Comparison of ENCODE assay signal across 26 cellular contexts in the genomic region with DNA sequence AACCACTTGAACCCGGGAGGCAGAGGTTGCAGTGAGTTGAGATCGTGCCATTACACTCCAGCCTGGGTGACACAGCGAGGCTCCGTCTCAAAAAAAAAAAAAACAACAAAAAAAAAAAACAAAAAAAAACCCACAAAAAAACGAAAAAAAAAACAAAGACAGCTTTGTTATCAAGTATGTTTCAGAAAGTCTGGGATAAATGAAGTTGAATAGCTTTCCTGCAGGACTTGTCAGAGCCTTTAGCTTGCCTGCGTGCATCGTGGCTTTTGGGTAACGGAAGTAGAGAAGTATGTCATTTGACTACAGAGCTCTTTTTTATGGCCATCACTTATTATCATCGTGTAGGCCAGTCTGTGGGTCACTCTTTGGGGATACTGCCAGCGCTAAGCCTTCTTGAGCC. TPM values are rescaled to one million over a fixed set of nuclear protein-coding genes. Genes with fewer than 3 reads are reported as not detected.
A peak's percentile ranks its signal among the peaks of the same experiment; 100 is the strongest.
DNase-seq lines count a peak whose midpoint lies in the region; ATAC-seq, FAIRE-seq and TF ChIP-seq lines count a peak whose summit lies in the region.
"Had no signal": no experiment of that assay in that cellular context is flagged by ENCODE, and none has a peak within 500 bp of the region (broad histone marks: within the 10 kb centered on the region; RNA-seq: fewer than 3 reads in every experiment).

No MANE protein-coding gene starts in this region.

- H3K36me3 Mint-ChIP-seq in natural killer cell treated with Interleukin-12 subunit alpha and Interleukin-12 subunit beta and Interleukin-15 and Interleukin-18, amount 100 ng/mL, for 72 hours = no peaks in the 10 kb centered on the region
- peaks cover 4% of the 10 kb centered on the region for H3K36me3 Mint-ChIP-seq in T-cell

- no peak for ATAC-seq in natural killer cell treated with Interleukin-12 subunit alpha and Interleukin-12 subunit beta and Interleukin-15 and Interleukin-18, amount 100 ng/mL, for 72 hours
- ATAC-seq in T-cell (replicated peaks in 1 of 4) (no peak), HG03520 (IDR thresholded peaks at IDR 0.05; ENCODE audit: unreplicated experiment) (no peak)

- no peak overlapping the region for H3K27ac Mint-ChIP-seq in natural killer cell treated with Interleukin-12 subunit alpha and Interleukin-12 subunit beta and Interleukin-15 and Interleukin-18, amount 100 ng/mL, for 72 hours
- H3K27ac Mint-ChIP-seq in T-cell = no peak overlapping the region
- H3K27ac Mint-ChIP-seq: CD14-positive monocyte; CD4-positive, alpha-beta memory T cell; CD4-positive, CD25-positive, alpha-beta regulatory T cell; CD8-positive, alpha-beta memory T cell had no signal

- no peaks in the 10 kb centered on the region for H3K9me1 ChIP-seq in endothelial cell of umbilical vein (replicated peaks; ENCODE audit: control insufficient read depth, extremely low read depth, insufficient read depth, low read length)

- H3K4me3 ChIP-seq in HEK293 (ENCODE audit: low read depth, low read length) (no peak overlapping the region), endothelial cell of umbilical vein (replicated peaks in 1 of 3; ENCODE audit: insufficient read depth in 1 of 3, low read depth in 1 of 3, low read length in 3 of 3) (no peak overlapping the region)
- H3K4me3 ChIP-seq: BLaER1 had no signal

- dilution Hi-C loops in endothelial cell of umbilical vein (cut with MboI; ENCODE audit: extremely low pct_ligation_motif_present, low sequenced_read_pairs) = no loop called here

- in situ Hi-C loops in SK-MEL-5 (cut with HindIII; ENCODE audit: low pct_unique_long_range_greater_than_20kb, low sequenced_read_pairs) = no loop called here

- peaks cover 0 to 3% of the 10 kb centered on the region in 2 donors for H3K4me1 Mint-ChIP-seq in natural killer cell treated with Interleukin-12 subunit alpha and Interleukin-12 subunit beta and Interleukin-15 and Interleukin-18, amount 100 ng/mL, for 72 hours (ENCODE audit: low read depth in 2 of 2)
- no peaks in the 10 kb centered on the region for H3K4me1 Mint-ChIP-seq in T-cell
- H3K4me1 Mint-ChIP-seq: CD4-positive, alpha-beta memory T cell; CD8-positive, alpha-beta memory T cell had no signal

- POLR2A ChIA-PET in HEK293 (lab: Yijun Ruan, JAX) (interaction anchor here (0.6 to 0.9 kb wide), 4 partner anchors 18 to 1650 kb away, joined by 3 read pairs; no protein-coding TSS in a partner anchor), endothelial cell of umbilical vein (lab: Charles Lee) (no interaction called here), T-cell (lab: Charles Lee) (no interaction called here)

- H3K9me3 Mint-ChIP-seq in natural killer cell treated with Interleukin-12 subunit alpha and Interleukin-12 subunit beta and Interleukin-15 and Interleukin-18, amount 100 ng/mL, for 72 hours = no peaks in the 10 kb centered on the region
- H3K9me3 Mint-ChIP-seq in T-cell = no peaks in the 10 kb centered on the region
- H3K9me3 Mint-ChIP-seq: CD14-positive monocyte; CD4-positive, alpha-beta memory T cell; CD4-positive, CD25-positive, alpha-beta regulatory T cell; CD8-positive, alpha-beta memory T cell had no signal

- FAIRE-seq in endothelial cell of umbilical vein (lab: Jason Lieb, UNC) = peak; percentile 21
- FAIRE-seq: A204.1, D721Med, G401.6, GM12891, GM19239 had no signal

- H4K20me1 ChIP-seq in endothelial cell of umbilical vein (replicated peaks; ENCODE audit: control insufficient read depth, extremely low read depth, insufficient read depth, low read length) = no peaks in the 10 kb centered on the region
- H4K20me1 ChIP-seq: BLaER1 had no signal

- no peak overlapping the region for H3K9ac ChIP-seq in endothelial cell of umbilical vein (replicated peaks; ENCODE audit: extremely low read depth, insufficient read depth, low read length)
- H3K9ac ChIP-seq: BLaER1 had no signal

- H3K4me1 ChIP-seq in HEK293 (ENCODE audit: control insufficient read depth, insufficient read depth, low read length) (no peaks in the 10 kb centered on the region), endothelial cell of umbilical vein (ENCODE audit: control insufficient read depth, extremely low read depth, insufficient read depth, low read length) (peaks cover 5% of the 10 kb centered on the region)
- H3K4me1 ChIP-seq: Caco-2 had no signal

- no peak overlapping the region for H2AFZ ChIP-seq in endothelial cell of umbilical vein (ENCODE audit: low read depth, low read length)

- TF ChIP-seq POLR2A in endothelial cell of umbilical vein (IDR thresholded peaks at IDR 0.05; ENCODE audit: low read depth, low read length) = no peak

- H3K4me3 Mint-ChIP-seq in natural killer cell treated with Interleukin-12 subunit alpha and Interleukin-12 subunit beta and Interleukin-15 and Interleukin-18, amount 100 ng/mL, for 72 hours = no peak overlapping the region
- no peak overlapping the region for H3K4me3 Mint-ChIP-seq in T-cell
- H3K4me3 Mint-ChIP-seq: CD14-positive monocyte; CD4-positive, alpha-beta memory T cell; CD4-positive, CD25-positive, alpha-beta regulatory T cell; CD8-positive, alpha-beta memory T cell had no signal

- intact Hi-C loops in endothelial cell of umbilical vein (cut with micrococcal nuclease) = no loop called here

- H3K9me3 ChIP-seq in HEK293 (ENCODE audit: control insufficient read depth, insufficient read depth, low read depth, low read length) (no peaks in the 10 kb centered on the region), endothelial cell of umbilical vein (replicated peaks; ENCODE audit: control insufficient read depth, insufficient read depth, low read length) (no peaks in the 10 kb centered on the region)
- H3K9me3 ChIP-seq: BE2C, BLaER1, Caco-2 had no signal

- H3K27ac ChIP-seq in HEK293 (ENCODE audit: extremely low read depth, low read depth, low read length) (no peak overlapping the region), endothelial cell of umbilical vein (ENCODE audit: insufficient read depth, low read depth, low read length) (no peak overlapping the region)
- H3K27ac ChIP-seq: BLaER1 had no signal

- DNase-seq in SK-MEL-5 (ENCODE audit: low read depth, low spot score) (peak; percentile 40), endothelial cell of umbilical vein (ENCODE audit: low read depth, low spot score) (no peak), foreskin melanocyte (peak; percentile 87), T-cell (no peak), NCI-H748 treated with DMSO at 0.1 percent for 48 hours (lab: John Stamatoyannopoulos, UW) (no peak)
- no peak for DNase-seq in natural killer cell treated with Interleukin-12 subunit alpha and Interleukin-12 subunit beta and Interleukin-15 and Interleukin-18, amount 100 ng/mL, for 72 hours (ENCODE audit: low spot score)
- DNase-seq: 8988T; ACHN; BE2C; C1 segment of cervical spinal cord; Caco-2; Calu3; CD4-positive, alpha-beta memory T cell; CD4-positive, CD25-positive, alpha-beta regulatory T cell; CD8-positive, alpha-beta memory T cell; DMS79 treated with DMSO at 0.1 percent for 48 hours; GF-D8 had no signal

- H3K4me2 ChIP-seq in endothelial cell of umbilical vein (ENCODE audit: insufficient read depth, low read length) = no peak overlapping the region
- H3K4me2 ChIP-seq: BLaER1 had no signal

- H3K27me3 Mint-ChIP-seq in natural killer cell treated with Interleukin-12 subunit alpha and Interleukin-12 subunit beta and Interleukin-15 and Interleukin-18, amount 100 ng/mL, for 72 hours = no peaks in the 10 kb centered on the region
- H3K27me3 Mint-ChIP-seq in T-cell = no peaks in the 10 kb centered on the region
- H3K27me3 Mint-ChIP-seq: CD4-positive, alpha-beta memory T cell; CD4-positive, CD25-positive, alpha-beta regulatory T cell; CD8-positive, alpha-beta memory T cell had no signal

- H3K79me2 ChIP-seq in endothelial cell of umbilical vein (ENCODE audit: control insufficient read depth, insufficient read depth, low read length) = no peaks in the 10 kb centered on the region

- H3K36me3 ChIP-seq in HEK293 (ENCODE audit: control insufficient read depth in 2 of 2, insufficient read depth in 1 of 2, low read length in 2 of 2) (no peaks in the 10 kb centered on the region; a peak in 1 of 3 replicates), endothelial cell of umbilical vein (ENCODE audit: control insufficient read depth in 2 of 2, extremely low read depth in 1 of 2, insufficient read depth in 2 of 2, low read length in 2 of 2) (no peaks in the 10 kb centered on the region)
- H3K36me3 ChIP-seq: BE2C had no signal

- H3K27me3 ChIP-seq in endothelial cell of umbilical vein (ENCODE audit: control insufficient read depth in 2 of 2, insufficient read depth in 2 of 2, low read length in 2 of 2) = no peaks in the 10 kb centered on the region
- H3K27me3 ChIP-seq: BE2C, BLaER1 had no signal

- CTCF ChIA-PET in HEK293 (lab: Yijun Ruan, JAX) = interaction anchor here (0.7 to 1.2 kb wide), 2 partner anchors 9 to 68 kb away, joined by 3 read pairs; no protein-coding TSS in a partner anchor
- CTCF ChIA-PET in endothelial cell of umbilical vein (lab: Charles Lee) = interaction anchor here (0.6 to 2.1 kb wide), 6 partner anchors 19 to 70 kb away, joined by 3 to 8 read pairs (median 4); no protein-coding TSS in a partner anchor
- CTCF ChIA-PET in T-cell (lab: Charles Lee) = interaction anchor here in 1 of 2 donors (0.5 kb wide), 1 partner anchor 68 kb away, joined by 7 read pairs; no protein-coding TSS in a partner anchor

- TF ChIP-seq CTCF in HEK293 (tag by site-specific recombination; IDR thresholded peaks at IDR 0.05) (no peak), endothelial cell of umbilical vein (IDR thresholded peaks at IDR 0.05; ENCODE audit: extremely low read depth in 1 of 2, insufficient read depth in 1 of 2, low read depth in 1 of 2, low read length in 2 of 2) (no peak)

- BruUV-seq in endothelial cell of umbilical vein (replicated peaks; lab: Mats Ljungman, UMichigan) = no TSS peak

RNA-seq across cellular contexts. Expression of a gene that starts 14.6 kb away (rescaled TPM):
- total RNA-seq in SK-MEL-5 (2014; rRNA removed; shearing (Covaris generic)) = 22.4 and 25.6 TPM in 2 replicates
- 55.2 and 56.9 TPM in 2 replicates for polyA plus RNA-seq in SK-MEL-5 (2015; cell fraction: cytosol; rRNA removed)
- polyA plus RNA-seq in SK-MEL-5 (2015; cell fraction: nucleus; rRNA removed) = 39.7 and 54.7 TPM in 2 replicates
- total RNA-seq in endothelial cell of umbilical vein (104 TPM in 2 replicates), T-cell (10 to 100 TPM; 14.5 to 36.8 (median 31.1) TPM)
- polyA plus RNA-seq in endothelial cell of umbilical vein = 53.8 and 60.6 TPM in 2 replicates
- 63.6 and 79.0 TPM in 2 replicates for polyA plus RNA-seq in endothelial cell of umbilical vein (2011; cell fraction: cytosol; rRNA removed)
- polyA plus RNA-seq in endothelial cell of umbilical vein (2011; cell fraction: nucleus; rRNA removed) = 47.6 and 54.0 TPM in 2 replicates
- polyA plus RNA-seq in endothelial cell of umbilical vein (2012) = 54.5 and 57.2 TPM in 2 replicates
- 107 and 137 TPM in 2 replicates for polyA minus RNA-seq in endothelial cell of umbilical vein
- polyA minus RNA-seq in endothelial cell of umbilical vein (2011; cell fraction: cytosol; rRNA and poly(A)+ RNA removed) = 14.3 TPM
- polyA minus RNA-seq in endothelial cell of umbilical vein (2011; cell fraction: nucleus; rRNA and poly(A)+ RNA removed) = 37.7 and 39.5 TPM in 2 replicates
- 10 to 100 TPM; 29.9 to 35.1 TPM for total RNA-seq in natural killer cell treated with Interleukin-12 subunit alpha and Interleukin-12 subunit beta and Interleukin-15 and Interleukin-18, amount 100 ng/mL, for 72 hours

RNA-seq across cellular contexts. Expression of a gene that starts 25.3 kb away (rescaled TPM):
- 50.7 and 57.9 TPM in 2 replicates for total RNA-seq in SK-MEL-5 (2014; rRNA removed; shearing (Covaris generic))
- 42.4 and 57.4 TPM in 2 replicates for polyA plus RNA-seq in SK-MEL-5 (2015; cell fraction: cytosol; rRNA removed)
- polyA plus RNA-seq in SK-MEL-5 (2015; cell fraction: nucleus; rRNA removed) = 59.7 and 65.1 TPM in 2 replicates
- total RNA-seq in endothelial cell of umbilical vein (29.1 and 31.5 TPM in 2 replicates), T-cell (10 to 100 TPM; 29.2 to 52.4 (median 47.5) TPM)
- polyA plus RNA-seq in endothelial cell of umbilical vein = 22.0 and 23.2 TPM in 2 replicates
- 28.0 and 29.6 TPM in 2 replicates for polyA plus RNA-seq in endothelial cell of umbilical vein (2011; cell fraction: cytosol; rRNA removed)
- polyA plus RNA-seq in endothelial cell of umbilical vein (2011; cell fraction: nucleus; rRNA removed) = 38.0 and 54.7 TPM in 2 replicates
- polyA plus RNA-seq in endothelial cell of umbilical vein (2012) = 14.6 and 17.9 TPM in 2 replicates
- 11.6 and 13.0 TPM in 2 replicates for polyA minus RNA-seq in endothelial cell of umbilical vein
- polyA minus RNA-seq in endothelial cell of umbilical vein (2011; cell fraction: cytosol; rRNA and poly(A)+ RNA removed) = 10.0 TPM
- polyA minus RNA-seq in endothelial cell of umbilical vein (2011; cell fraction: nucleus; rRNA and poly(A)+ RNA removed) = 8.0 and 12.8 TPM in 2 replicates
- total RNA-seq in natural killer cell treated with Interleukin-12 subunit alpha and Interleukin-12 subunit beta and Interleukin-15 and Interleukin-18, amount 100 ng/mL, for 72 hours = 10 to 100 TPM; 37.4 to 48.3 TPM

RNA-seq across cellular contexts. Expression of a gene that starts 36.1 kb away (rescaled TPM):
- 978 and 1,315 TPM in 2 replicates for total RNA-seq in SK-MEL-5 (2014; rRNA removed; shearing (Covaris generic))
- 622 and 774 TPM in 2 replicates for polyA plus RNA-seq in SK-MEL-5 (2015; cell fraction: cytosol; rRNA removed)
- polyA plus RNA-seq in SK-MEL-5 (2015; cell fraction: nucleus; rRNA removed) = 90.5 and 124 TPM in 2 replicates
- total RNA-seq in endothelial cell of umbilical vein (2,698 and 3,340 TPM in 2 replicates), T-cell (100 to 1,000 TPM in 2 of 5 donors, 10 to 100 TPM in 3; 39.5 to 206 (median 99.2) TPM)
- polyA plus RNA-seq in endothelial cell of umbilical vein = 13,642 and 14,745 TPM in 2 replicates
- 7,658 and 7,748 TPM in 2 replicates for polyA plus RNA-seq in endothelial cell of umbilical vein (2011; cell fraction: cytosol; rRNA removed)
- 1,908 and 1,936 TPM in 2 replicates for polyA plus RNA-seq in endothelial cell of umbilical vein (2011; cell fraction: nucleus; rRNA removed)
- 4,419 and 5,787 TPM in 2 replicates for polyA plus RNA-seq in endothelial cell of umbilical vein (2012)
- polyA minus RNA-seq in endothelial cell of umbilical vein = 3,664 and 4,504 TPM in 2 replicates
- 162 TPM for polyA minus RNA-seq in endothelial cell of umbilical vein (2011; cell fraction: cytosol; rRNA and poly(A)+ RNA removed)
- polyA minus RNA-seq in endothelial cell of umbilical vein (2011; cell fraction: nucleus; rRNA and poly(A)+ RNA removed) = 352 and 404 TPM in 2 replicates
- 100 to 1,000 TPM; 290 to 675 TPM for total RNA-seq in natural killer cell treated with Interleukin-12 subunit alpha and Interleukin-12 subunit beta and Interleukin-15 and Interleukin-18, amount 100 ng/mL, for 72 hours

RNA-seq across cellular contexts. Expression of a gene that starts 53.0 kb away (rescaled TPM):
- total RNA-seq in SK-MEL-5 (2014; rRNA removed; shearing (Covaris generic)) = 61.7 and 64.4 TPM in 2 replicates
- polyA plus RNA-seq in SK-MEL-5 (2015; cell fraction: cytosol; rRNA removed) = 97.0 and 101 TPM in 2 replicates
- polyA plus RNA-seq in SK-MEL-5 (2015; cell fraction: nucleus; rRNA removed) = 9.7 and 13.1 TPM in 2 replicates
- total RNA-seq in endothelial cell of umbilical vein = 14.8 and 18.0 TPM in 2 replicates
- 20.0 and 22.6 TPM in 2 replicates for polyA plus RNA-seq in endothelial cell of umbilical vein
- 17.7 and 18.2 TPM in 2 replicates for polyA plus RNA-seq in endothelial cell of umbilical vein (2011; cell fraction: cytosol; rRNA removed)
- polyA plus RNA-seq in endothelial cell of umbilical vein (2011; cell fraction: nucleus; rRNA removed) = 6.1 and 6.5 TPM in 2 replicates
- 10.5 and 13.7 TPM in 2 replicates for polyA plus RNA-seq in endothelial cell of umbilical vein (2012)
- polyA minus RNA-seq in endothelial cell of umbilical vein = 9.2 and 10.3 TPM in 2 replicates
- polyA minus RNA-seq in endothelial cell of umbilical vein (2011; cell fraction: cytosol; rRNA and poly(A)+ RNA removed) = 29.8 TPM
- 2.7 and 4.6 TPM in 2 replicates for polyA minus RNA-seq in endothelial cell of umbilical vein (2011; cell fraction: nucleus; rRNA and poly(A)+ RNA removed)
- 10 to 100 TPM; 43.9 to 58.4 TPM for total RNA-seq in natural killer cell treated with Interleukin-12 subunit alpha and Interleukin-12 subunit beta and Interleukin-15 and Interleukin-18, amount 100 ng/mL, for 72 hours
- 10 to 100 TPM in 3 of 5 donors, 1 to 10 TPM in 2; 3.1 to 11.3 (median 10.7) TPM for total RNA-seq in T-cell

Comparison
In these comparisons a context has a peak if more than half of its experiments do, and no peak if none do; other contexts are left out.
1. DNase-seq: peak in SK-MEL-5 (single experiment) and foreskin melanocyte (single experiment); none in endothelial cell of umbilical vein (single experiment), natural killer cell treated with Interleukin-12 subunit alpha and Interleukin-12 subunit beta and Interleukin-15 and Interleukin-18, amount 100 ng/mL, for 72 hours (single experiment), T-cell (0 of 34) and NCI-H748 treated with DMSO at 0.1 percent for 48 hours (single experiment).